9 cellular contexts compared by ENCODE assay signal in genomic region chr6:41182069-41183034, GRCh38. TPM values are rescaled to one million over a fixed set of nuclear protein-coding genes. Genes with fewer than 3 reads are reported as not detected.
DNase-seq lines count a peak whose midpoint lies in the region; ATAC-seq and TF ChIP-seq lines count a peak whose summit lies in the region.
"Had no signal": no experiment of that assay in that cellular context is flagged by ENCODE, and none has a peak within 500 bp of the region (broad histone marks: within the 10 kb centered on the region; RNA-seq: fewer than 3 reads in every experiment).

No MANE protein-coding gene starts in this region.

- peak; percentile 80 for TF ChIP-seq CTCF in chondrocyte (IDR thresholded peaks at IDR 0.05)
- TF ChIP-seq CTCF in liver (IDR thresholded peaks at IDR 0.05; ENCODE audit: low read depth, low read length, missing input control): peak; percentile 56
- peak; percentile 22 to 35 (median 31) for TF ChIP-seq CTCF in testis (IDR thresholded peaks at IDR 0.05)

- H3K36me3 Mint-ChIP-seq in CD8-positive, alpha-beta memory T cell: no peaks in the 10 kb centered on the region
- no peaks in the 10 kb centered on the region for H3K36me3 Mint-ChIP-seq in chondrocyte (ENCODE audit: low read depth)

- TF ChIP-seq RAD21 in liver (IDR thresholded peaks at IDR 0.05): peak; percentile 70 to 81

- no peaks in the 10 kb centered on the region for H3K9me3 ChIP-seq in CD8-positive, alpha-beta memory T cell (ENCODE audit: low read length)
- no peaks in the 10 kb centered on the region for H3K9me3 ChIP-seq in liver (ENCODE audit: control insufficient read depth in 4 of 4, low read length in 3 of 4)
- H3K9me3 ChIP-seq in testis: no peaks in the 10 kb centered on the region

- POLR2A ChIA-PET in CD8-positive, alpha-beta memory T cell (lab: Charles Lee): no interaction called here

- H3K27me3 ChIP-seq in CD8-positive, alpha-beta memory T cell (ENCODE audit: insufficient read depth, low read length, poor library complexity, severe bottlenecking): no peaks in the 10 kb centered on the region
- no peaks in the 10 kb centered on the region for H3K27me3 ChIP-seq in liver (ENCODE audit: control insufficient read depth in 4 of 4, insufficient read depth in 4 of 4, low read length in 3 of 4)
- H3K27me3 ChIP-seq in testis: no peaks in the 10 kb centered on the region

- DNase-seq in CD8-positive, alpha-beta memory T cell: peak; percentile 29 to 60 (median 36)
- DNase-seq in NCI-H146 (lab: John Stamatoyannopoulos, UW) (peak; percentile 81), T follicular helper cell (ENCODE audit: low read depth) (peak; percentile 34), chondrocyte (ENCODE audit: low spot score) (no peak), testis (peak; percentile 62), middle frontal gyrus (ENCODE audit: extremely low spot score, low spot score) (no peak)

- peaks cover 14% of the 10 kb centered on the region for H3K4me1 ChIP-seq in CD8-positive, alpha-beta memory T cell (ENCODE audit: insufficient read depth, low read length)
- H3K4me1 ChIP-seq in liver (ENCODE audit: control insufficient read depth in 4 of 4, insufficient read depth in 4 of 4, low read length in 3 of 4) (no peaks in the 10 kb centered on the region), testis (no peaks in the 10 kb centered on the region)

- no peak for TF ChIP-seq POLR2A in testis (IDR thresholded peaks at IDR 0.05)

- CTCF ChIA-PET in CD8-positive, alpha-beta memory T cell (lab: Charles Lee): interaction anchor here (0.8 to 1.8 kb wide), 8 partner anchors 8 to 25 kb away, joined by 3 to 8 read pairs (median 5); partner anchors contain the start of gene TREML2

- H3K9me3 Mint-ChIP-seq in CD8-positive, alpha-beta memory T cell: peaks cover 0 to 1% (median 0%) of the 10 kb centered on the region in 5 donors
- H3K9me3 Mint-ChIP-seq in chondrocyte (ENCODE audit: low read depth): no peaks in the 10 kb centered on the region

- H3K27ac ChIP-seq in CD8-positive, alpha-beta memory T cell (ENCODE audit: low read depth, low read length): no peak overlapping the region
- H3K27ac ChIP-seq in liver (ENCODE audit: low read depth in 1 of 2, low read length in 2 of 2): no peak overlapping the region
- H3K27ac ChIP-seq in testis: no peak overlapping the region

- intact Hi-C loops in testis (cut with DNase I; ENCODE audit: low total_unique reads): no loop called here

- no peak overlapping the region for H3K4me3 ChIP-seq in CD8-positive, alpha-beta memory T cell (ENCODE audit: low read length)
- H3K4me3 ChIP-seq in liver (ENCODE audit: low read depth in 1 of 3, low read length in 3 of 3) (no peak overlapping the region), testis (no peak overlapping the region)

- H3K27ac Mint-ChIP-seq in CD8-positive, alpha-beta memory T cell: peak overlapping the region in 2 of 8 donors; percentile 42 to 44
- H3K27ac Mint-ChIP-seq in chondrocyte (ENCODE audit: unreplicated experiment): no peak overlapping the region

- no peak overlapping the region for H3K4me3 Mint-ChIP-seq in CD8-positive, alpha-beta memory T cell
- no peak overlapping the region for H3K4me3 Mint-ChIP-seq in chondrocyte (ENCODE audit: unreplicated experiment)

- H3K36me3 ChIP-seq in CD8-positive, alpha-beta memory T cell (ENCODE audit: insufficient read depth, low read length): no peaks in the 10 kb centered on the region
- H3K36me3 ChIP-seq in liver (ENCODE audit: control insufficient read depth in 4 of 4, insufficient read depth in 3 of 4, low read depth in 1 of 4, low read length in 3 of 4) (no peaks in the 10 kb centered on the region), testis (ENCODE audit: low read depth, missing control alignments) (no peaks in the 10 kb centered on the region)

- no peak overlapping the region for H3K9ac ChIP-seq in liver (ENCODE audit: low read depth in 1 of 2, low read length in 2 of 2)

- H3K4me1 Mint-ChIP-seq in CD8-positive, alpha-beta memory T cell: peaks cover 7 to 12% (median 8%) of the 10 kb centered on the region in 3 donors
- no peaks in the 10 kb centered on the region for H3K4me1 Mint-ChIP-seq in chondrocyte (ENCODE audit: low read depth)

- WGBS in liver: 76% methylated on average over 4 of the region's 4 CpGs
- whole genome bisulfite sequencing in testis, 2 donors: 86 to 94% methylated on average over 4 of the region's 4 CpGs

- peak; percentile 77 for ATAC-seq in GM19438 (IDR thresholded peaks at IDR 0.05; ENCODE audit: low read depth, unreplicated experiment)

- H3K27me3 Mint-ChIP-seq in CD8-positive, alpha-beta memory T cell: peaks cover 1 to 7% of the 10 kb centered on the region in 2 donors
- H3K27me3 Mint-ChIP-seq in chondrocyte (ENCODE audit: low read depth): peaks cover 28% of the 10 kb centered on the region

TF ChIP-seq in liver, 16 proteins besides CTCF, POLR2A, EP300 and RAD21 (continues in another document):
- TF ChIP-seq REST (IDR thresholded peaks at IDR 0.05) (no peak), RXRA (IDR thresholded peaks at IDR 0.05) (no peak), MAX (IDR thresholded peaks at IDR 0.05) (no peak), JUND (IDR thresholded peaks at IDR 0.05) (no peak), HNF4A (conservative IDR thresholded peaks at IDR 0.05) (no peak), ATF3 (IDR thresholded peaks at IDR 0.05) (no peak), YY1 (IDR thresholded peaks at IDR 0.05) (no peak), GABPA (IDR thresholded peaks at IDR 0.05 in 1 of 2, conservative IDR thresholded peaks at IDR 0.05 in 1 of 2) (no peak), SP1 (IDR thresholded peaks at IDR 0.05) (no peak), TAF1 (conservative IDR thresholded peaks at IDR 0.05) (no peak), FOXA1 (IDR thresholded peaks at IDR 0.05) (no peak), EGR1 (IDR thresholded peaks at IDR 0.05; ENCODE audit: low read depth in 2 of 2) (no peak), NR2F2 (IDR thresholded peaks at IDR 0.05) (no peak), HNF4G (IDR thresholded peaks at IDR 0.05) (no peak), FOXA2 (IDR thresholded peaks at IDR 0.05) (no peak)

RNA-seq across cellular contexts. Expression of gene TREML2, which starts 18.6 kb away (rescaled TPM):
- total RNA-seq in CD8-positive, alpha-beta memory T cell: 1 to 10 TPM in 1 of 2 experiments, under 1 TPM in 1; 0.95 to 1.2 TPM
- 1.4 TPM for polyA plus RNA-seq in CD8-positive, alpha-beta memory T cell
- not detected in 3 replicates for total RNA-seq in chondrocyte
- 1 to 10 TPM in 1 of 2 donors, under 1 TPM in 1; 0.42 to 9.8 TPM for total RNA-seq in liver
- under 1 TPM; 0.03 to 0.04 TPM for polyA plus RNA-seq in liver
- total RNA-seq in testis: 1 to 10 TPM; 1.1 to 1.8 TPM
- 5.8 TPM for polyA plus RNA-seq in testis (ENCODE audit: insufficient read depth, low read depth, low replicate concordance)

RNA-seq across cellular contexts. Expression of gene TREM2, which starts 19.4 kb away (rescaled TPM):
- total RNA-seq in CD8-positive, alpha-beta memory T cell: under 1 TPM; 0.44 to 0.73 TPM
- polyA plus RNA-seq in CD8-positive, alpha-beta memory T cell: not detected
- total RNA-seq in chondrocyte (not detected in 3 replicates), liver (not detected), testis (1 to 10 TPM in 1 of 2 donors, under 1 TPM in 1; 0.63 to 2.2 TPM)
- polyA plus RNA-seq in liver (under 1 TPM; 0.18 to 0.90 TPM), testis (ENCODE audit: insufficient read depth, low read depth, low replicate concordance) (2.8 TPM)
- total RNA-seq: T-helper 1 cell treated with Interleukin-12 subunit alpha and Interleukin-12 subunit beta and Interleukin-4 antibody, amounts not matched to agents 30 ng/mL and 1 ng/mL, for 36 hours had no signal

RNA-seq across cellular contexts. Expression of gene TREML1, which starts 28.2 kb away (rescaled TPM):
- not detected for total RNA-seq in CD8-positive, alpha-beta memory T cell
- not detected for polyA plus RNA-seq in CD8-positive, alpha-beta memory T cell
- total RNA-seq in chondrocyte (not detected in 3 replicates), liver (1 to 10 TPM in 1 of 2 donors, under 1 TPM in 1; 0.08 to 4.5 TPM), testis (not detected)
- polyA plus RNA-seq in liver (under 1 TPM in 1 of 2 donors, not detected in 1; 0.12 TPM), testis (ENCODE audit: insufficient read depth, low read depth, low replicate concordance) (not detected)
- total RNA-seq: T-helper 1 cell treated with Interleukin-12 subunit alpha and Interleukin-12 subunit beta and Interleukin-4 antibody, amounts not matched to agents 30 ng/mL and 1 ng/mL, for 36 hours had no signal

RNA-seq across cellular contexts. Expression of gene TREML4, which starts 45.8 kb away (rescaled TPM):
- not detected for total RNA-seq in CD8-positive, alpha-beta memory T cell
- not detected for polyA plus RNA-seq in CD8-positive, alpha-beta memory T cell
- total RNA-seq in chondrocyte (not detected in 3 replicates), liver (under 1 TPM in 1 of 2 donors, not detected in 1; 0.08 TPM), testis (not detected)
- polyA plus RNA-seq in liver (under 1 TPM in 1 of 2 donors, not detected in 1; 0.31 TPM), testis (ENCODE audit: insufficient read depth, low read depth, low replicate concordance) (not detected)
- total RNA-seq: T-helper 1 cell treated with Interleukin-12 subunit alpha and Interleukin-12 subunit beta and Interleukin-4 antibody, amounts not matched to agents 30 ng/mL and 1 ng/mL, for 36 hours had no signal

Comparison
In these comparisons a context has a peak if more than half of its experiments do, and no peak if none do; other contexts are left out.
1. DNase-seq: peak in CD8-positive, alpha-beta memory T cell (5 of 5), NCI-H146 (single experiment), T follicular helper cell (single experiment) and testis (single experiment); none in chondrocyte (single experiment) and middle frontal gyrus (single experiment).
2. Peak in every context shown above with its lines, with median percentiles within 50 percentile points of each other: CTCF ChIP-seq.